ENCODE assay signal across 8 cellular contexts in genomic region chr17:56681561-56682266, GRCh38.
A peak's percentile ranks its signal among the peaks of the same experiment; 100 is the strongest.
DNase-seq lines count a peak whose midpoint lies in the region; ATAC-seq and TF ChIP-seq lines count a peak whose summit lies in the region.

No MANE protein-coding gene starts in this region.

- H3K4me3 ChIP-seq in HFF-Myc (replicated peaks; ENCODE audit: low read depth, low read length) (no peak overlapping the region), foreskin fibroblast (ENCODE audit: low read depth in 1 of 2, low read length in 2 of 2) (no peak overlapping the region)

- TF ChIP-seq CTCF in HFF-Myc (IDR thresholded peaks at IDR 0.05; ENCODE audit: low read depth, low read length, missing control alignments) (no peak), foreskin fibroblast (IDR thresholded peaks at IDR 0.05; ENCODE audit: low read depth, low read length) (no peak)

- DNase-seq in EH (ENCODE audit: low read depth), result peak; percentile 82
- DNase-seq in HFF-Myc (ENCODE audit: extremely low read depth, low read depth), result peak; percentile 86
- peak; percentile 17 for DNase-seq in RPMI8226
- DNase-seq in foreskin fibroblast, result peak; percentile 49 to 63
- no peak for DNase-seq in activated effector memory CD4-positive, alpha-beta T cell treated with Interleukin-2 at 50 U/mL for 16 hours
- no peak for DNase-seq in NCI-H128 (lab: John Stamatoyannopoulos, UW; ENCODE audit: unreplicated experiment)
- DNase-seq in NCI-H1092 (lab: John Stamatoyannopoulos, UW), result no peak

- ATAC-seq in HG02759 (IDR thresholded peaks at IDR 0.05; ENCODE audit: unreplicated experiment), result no peak

Comparison
In these comparisons a context has a peak if more than half of its experiments do, and no peak if none do; other contexts are left out.
1. DNase-seq: peak in EH (single experiment), HFF-Myc (single experiment), RPMI8226 (single experiment) and foreskin fibroblast (2 of 2); none in activated effector memory CD4-positive, alpha-beta T cell treated with Interleukin-2 at 50 U/mL for 16 hours (single experiment), NCI-H128 (single experiment) and NCI-H1092 (single experiment).